In genomic region chr18:49055787-49056186, GRCh38 we compare ENCODE assay signal across 8 cellular contexts.
A peak's percentile ranks its signal among the peaks of the same experiment; 100 is the strongest.
DNase-seq lines count a peak whose midpoint lies in the region; ATAC-seq and TF ChIP-seq lines count a peak whose summit lies in the region.

No MANE protein-coding gene starts in this region.

- H3K9me3 Mint-ChIP-seq in activated T-cell treated with anti-CD3 and anti-CD28 coated beads, Interleukin-2, amount 50 U/mL, for 72 hours = no peaks in the 10 kb centered on the region
- H3K9me3 Mint-ChIP-seq in CD4-positive, alpha-beta memory T cell = no peaks in the 10 kb centered on the region

- POLR2A ChIA-PET in CD4-positive, alpha-beta memory T cell (lab: Charles Lee; ENCODE audit: partially characterized antibody) = no interaction called here

- peak overlapping the region; percentile 50 to 61 for H3K4me3 Mint-ChIP-seq in activated T-cell treated with anti-CD3 and anti-CD28 coated beads, Interleukin-2, amount 50 U/mL, for 72 hours
- no peak overlapping the region for H3K4me3 Mint-ChIP-seq in CD4-positive, alpha-beta memory T cell

- peak in 1 of 4 donors; percentile 31 for TF ChIP-seq POLR2A in upper lobe of left lung (IDR thresholded peaks at IDR 0.05)

- CTCF ChIA-PET in CD4-positive, alpha-beta memory T cell (lab: Charles Lee; ENCODE audit: partially characterized antibody) = no interaction called here

- H3K4me1 Mint-ChIP-seq in activated T-cell treated with anti-CD3 and anti-CD28 coated beads, Interleukin-2, amount 50 U/mL, for 72 hours (ENCODE audit: low read depth) = peaks cover 35% of the 10 kb centered on the region
- H3K4me1 Mint-ChIP-seq in CD4-positive, alpha-beta memory T cell = peaks cover 20 to 43% (median 29%) of the 10 kb centered on the region in 4 donors

- H3K9me3 ChIP-seq in lower lobe of right lung = no peaks in the 10 kb centered on the region
- H3K9me3 ChIP-seq in upper lobe of left lung = no peaks in the 10 kb centered on the region
- no peaks in the 10 kb centered on the region for H3K9me3 ChIP-seq in CD4-positive, alpha-beta memory T cell (ENCODE audit: control insufficient read depth in 1 of 2, low read length in 2 of 2)

- no peaks in the 10 kb centered on the region for H3K27me3 ChIP-seq in HL-60 (ENCODE audit: insufficient read depth, poor library complexity, severe bottlenecking)
- H3K27me3 ChIP-seq in lower lobe of right lung (ENCODE audit: low read depth) = no peaks in the 10 kb centered on the region
- no peaks in the 10 kb centered on the region for H3K27me3 ChIP-seq in upper lobe of left lung
- H3K27me3 ChIP-seq in CD4-positive, alpha-beta memory T cell (ENCODE audit: insufficient read depth, low read length) = no peaks in the 10 kb centered on the region

- H3K4me1 ChIP-seq in lower lobe of right lung (peaks cover 15% of the 10 kb centered on the region), upper lobe of left lung (peaks cover 6 to 18% (median 9%) of the 10 kb centered on the region in 4 donors)
- peaks cover 14% of the 10 kb centered on the region for H3K4me1 ChIP-seq in CD4-positive, alpha-beta memory T cell (ENCODE audit: insufficient read depth, low read length)

- TF ChIP-seq CTCF in HL-60 (IDR thresholded peaks at IDR 0.05; ENCODE audit: insufficient read depth, low read length) = no peak
- no peak for TF ChIP-seq CTCF in lower lobe of right lung (IDR thresholded peaks at IDR 0.05)
- no peak for TF ChIP-seq CTCF in upper lobe of left lung (IDR thresholded peaks at IDR 0.05)

- 59 to 68% methylated on average over 11 of the region's 11 CpGs for WGBS in upper lobe of left lung, 2 donors

- H3K27me3 Mint-ChIP-seq in activated T-cell treated with anti-CD3 and anti-CD28 coated beads, Interleukin-2, amount 50 U/mL, for 72 hours (ENCODE audit: low read depth) = no peaks in the 10 kb centered on the region
- H3K27me3 Mint-ChIP-seq in CD4-positive, alpha-beta memory T cell = no peaks in the 10 kb centered on the region

- H3K36me3 Mint-ChIP-seq in activated T-cell treated with anti-CD3 and anti-CD28 coated beads, Interleukin-2, amount 50 U/mL, for 72 hours (ENCODE audit: insufficient read depth in 2 of 2) = no peaks in the 10 kb centered on the region
- peaks cover 0 to 17% of the 10 kb centered on the region in 2 donors for H3K36me3 Mint-ChIP-seq in CD4-positive, alpha-beta memory T cell

- intact Hi-C loops in lower lobe of right lung (cut with DNase I) = no loop called here
- intact Hi-C loops in CD4-positive, alpha-beta memory T cell (cut with micrococcal nuclease) = no loop called here

- H3K27ac ChIP-seq in HL-60 (replicated peaks) = peak overlapping the region; percentile 72
- H3K27ac ChIP-seq in lower lobe of right lung = no peak overlapping the region
- peak overlapping the region in 2 of 4 donors; percentile 8 to 12 for H3K27ac ChIP-seq in upper lobe of left lung
- H3K27ac ChIP-seq in CD4-positive, alpha-beta memory T cell (ENCODE audit: low read depth, low read length) = no peak overlapping the region

- peak overlapping the region; percentile 83 for H3K27ac Mint-ChIP-seq in activated T-cell treated with anti-CD3 and anti-CD28 coated beads, Interleukin-2, amount 50 U/mL, for 72 hours
- H3K27ac Mint-ChIP-seq in CD4-positive, alpha-beta memory T cell = no peak overlapping the region

- ATAC-seq in activated CD4-positive, CD25-positive, alpha-beta regulatory T cell treated with anti-CD3 and anti-CD28 coated beads, Interleukin-2, amount 50 U/mL, for 24 hours = peak; percentile 73 to 78
- ATAC-seq in activated T-cell treated with anti-CD3 and anti-CD28 coated beads, Interleukin-2, amount 50 U/mL, for 72 hours (replicated peaks in 1 of 2) = peak; percentile 89 to 92
- ATAC-seq in lower lobe of right lung = peak; percentile 78 to 83
- peak; percentile 58 to 92 for ATAC-seq in upper lobe of left lung (ENCODE audit: low FRiP score in 2 of 2)
- no peak for ATAC-seq in GM18867 (IDR thresholded peaks at IDR 0.05; ENCODE audit: unreplicated experiment)

- TF ChIP-seq EP300 in upper lobe of left lung (IDR thresholded peaks at IDR 0.05) = no peak

- H3K36me3 ChIP-seq in lower lobe of right lung (no peaks in the 10 kb centered on the region), upper lobe of left lung (no peaks in the 10 kb centered on the region)
- H3K36me3 ChIP-seq in CD4-positive, alpha-beta memory T cell (ENCODE audit: insufficient read depth, low read length) = no peaks in the 10 kb centered on the region

- DNase-seq in activated CD4-positive, CD25-positive, alpha-beta regulatory T cell (lab: John Stamatoyannopoulos, UW) = no peak
- DNase-seq in HL-60 (ENCODE audit: low read depth in 1 of 2, low spot score in 1 of 2) (peak; percentile 74 to 94), lower lobe of right lung (peak; percentile 77), upper lobe of left lung (peak; percentile 65 to 81)
- DNase-seq in activated T-cell treated with anti-CD3 and anti-CD28 coated beads, Interleukin-2, amount 50 U/mL, for 72 hours = peak; percentile 47 to 55
- DNase-seq in CD4-positive, alpha-beta memory T cell = no peak

- H3K4me3 ChIP-seq in HL-60 (replicated peaks; ENCODE audit: insufficient read depth, low read length) = no peak overlapping the region
- no peak overlapping the region for H3K4me3 ChIP-seq in lower lobe of right lung
- no peak overlapping the region for H3K4me3 ChIP-seq in upper lobe of left lung
- no peak overlapping the region for H3K4me3 ChIP-seq in CD4-positive, alpha-beta memory T cell (ENCODE audit: low read length in 2 of 2)

Comparison
In these comparisons a context has a peak if more than half of its experiments do, and no peak if none do; other contexts are left out.
1. DNase-seq: peak in HL-60 (2 of 2), activated T-cell treated with anti-CD3 and anti-CD28 coated beads, Interleukin-2, amount 50 U/mL, for 72 hours (2 of 2), lower lobe of right lung (single experiment) and upper lobe of left lung (2 of 2); none in activated CD4-positive, CD25-positive, alpha-beta regulatory T cell (0 of 4) and CD4-positive, alpha-beta memory T cell (0 of 5).
2. H3K4me3 Mint-ChIP-seq: peak in activated T-cell treated with anti-CD3 and anti-CD28 coated beads, Interleukin-2, amount 50 U/mL, for 72 hours (2 of 2); none in CD4-positive, alpha-beta memory T cell (0 of 8).